Comparison of ENCODE assay signal across 15 cellular contexts in genomic region chr15:60154764-60155163, GRCh38.
DNase-seq lines count a peak whose midpoint lies in the region; ATAC-seq lines count a peak whose summit lies in the region.
"Had no signal": no experiment of that assay in that cellular context is flagged by ENCODE, and none has a peak within 500 bp of the region (broad histone marks: within the 10 kb centered on the region; RNA-seq: fewer than 3 reads in every experiment).

No MANE protein-coding gene starts in this region.

- ATAC-seq in activated CD8-positive, alpha-beta memory T cell treated with anti-CD3 and anti-CD28 coated beads, Interleukin-2, amount 10 ng/mL, durations not matched to agents 7 days and 5 days = peak; percentile 30
- ATAC-seq in HG02938 (IDR thresholded peaks at IDR 0.05; ENCODE audit: unreplicated experiment) = no peak
- no peak for ATAC-seq in activated naive CD8-positive, alpha-beta T cell treated with anti-CD3 and anti-CD28 coated beads, Interleukin-2, amount 50 U/mL, for 24 hours
- ATAC-seq: CD8-positive, alpha-beta T cell; PC-3 had no signal

- peak overlapping the region; percentile 19 for H3K4me3 Mint-ChIP-seq in activated CD8-positive, alpha-beta memory T cell treated with anti-CD3 and anti-CD28 coated beads, Interleukin-2, amount 10 ng/mL, durations not matched to agents 7 days and 5 days
- H3K4me3 Mint-ChIP-seq in activated T-helper 1 cell treated with anti-CD3 and anti-CD28 coated beads, Interleukin-12 subunit alpha, Interleukin-12 subunit beta, Interleukin-2, Interleukin-4 antibody, amounts not matched to agents 30 ng/mL and 10 ng/mL and 1 ng/mL, durations not matched to agents 14 hours and 24 hours and 36 hours = peak overlapping the region; percentile 13
- no peak overlapping the region for H3K4me3 Mint-ChIP-seq in activated naive CD8-positive, alpha-beta T cell treated with anti-CD3 and anti-CD28 coated beads, Interleukin-2, amount 50 U/mL, for 24 hours
- H3K4me3 Mint-ChIP-seq: CD8-positive, alpha-beta T cell had no signal

- H3K4me1 Mint-ChIP-seq in activated CD8-positive, alpha-beta memory T cell treated with anti-CD3 and anti-CD28 coated beads, Interleukin-2, amount 10 ng/mL, durations not matched to agents 7 days and 5 days = peaks cover 36% of the 10 kb centered on the region
- H3K4me1 Mint-ChIP-seq in activated T-helper 1 cell treated with anti-CD3 and anti-CD28 coated beads, Interleukin-12 subunit alpha, Interleukin-12 subunit beta, Interleukin-2, Interleukin-4 antibody, amounts not matched to agents 30 ng/mL and 10 ng/mL and 1 ng/mL, durations not matched to agents 14 hours and 24 hours and 36 hours (ENCODE audit: low read depth) = peaks cover 25% of the 10 kb centered on the region
- peaks cover 5% of the 10 kb centered on the region for H3K4me1 Mint-ChIP-seq in activated naive CD8-positive, alpha-beta T cell treated with anti-CD3 and anti-CD28 coated beads, Interleukin-2, amount 50 U/mL, for 24 hours

- CTCF ChIA-PET in activated CD8-positive, alpha-beta memory T cell treated with anti-CD3 and anti-CD28 coated beads, Interleukin-2, amount 10 ng/mL, durations not matched to agents 7 days and 5 days (lab: Charles Lee) = interaction anchor here (0.8 to 1.5 kb wide), 8 partner anchors 21 to 430 kb away, joined by 3 to 4 read pairs (median 3); partner anchors contain the start of gene FOXB1

- peaks cover 15% of the 10 kb centered on the region for H3K27me3 Mint-ChIP-seq in activated CD8-positive, alpha-beta memory T cell treated with anti-CD3 and anti-CD28 coated beads, Interleukin-2, amount 10 ng/mL, durations not matched to agents 7 days and 5 days
- H3K27me3 Mint-ChIP-seq in activated T-helper 1 cell treated with anti-CD3 and anti-CD28 coated beads, Interleukin-12 subunit alpha, Interleukin-12 subunit beta, Interleukin-2, Interleukin-4 antibody, amounts not matched to agents 30 ng/mL and 10 ng/mL and 1 ng/mL, durations not matched to agents 14 hours and 24 hours and 36 hours (ENCODE audit: insufficient read depth) = peaks cover 25% of the 10 kb centered on the region
- H3K27me3 Mint-ChIP-seq in activated naive CD8-positive, alpha-beta T cell treated with anti-CD3 and anti-CD28 coated beads, Interleukin-2, amount 50 U/mL, for 24 hours = peaks cover 30% of the 10 kb centered on the region

- H3K27ac Mint-ChIP-seq in activated CD8-positive, alpha-beta memory T cell treated with anti-CD3 and anti-CD28 coated beads, Interleukin-2, amount 10 ng/mL, durations not matched to agents 7 days and 5 days = peak overlapping the region; percentile 58
- peak overlapping the region; percentile 19 for H3K27ac Mint-ChIP-seq in activated T-helper 1 cell treated with anti-CD3 and anti-CD28 coated beads, Interleukin-12 subunit alpha, Interleukin-12 subunit beta, Interleukin-2, Interleukin-4 antibody, amounts not matched to agents 30 ng/mL and 10 ng/mL and 1 ng/mL, durations not matched to agents 14 hours and 24 hours and 36 hours
- no peak overlapping the region for H3K27ac Mint-ChIP-seq in activated naive CD8-positive, alpha-beta T cell treated with anti-CD3 and anti-CD28 coated beads, Interleukin-2, amount 50 U/mL, for 24 hours
- H3K27ac Mint-ChIP-seq: CD8-positive, alpha-beta T cell had no signal

- intact Hi-C loops in activated T-helper 1 cell treated with anti-CD3 and anti-CD28 coated beads, Interleukin-12 subunit alpha, Interleukin-12 subunit beta, Interleukin-2, Interleukin-4 antibody, amounts not matched to agents 30 ng/mL and 10 ng/mL and 1 ng/mL, durations not matched to agents 14 hours and 24 hours and 36 hours (cut with micrococcal nuclease) = loop anchor here (1.0 to 10.0 kb wide), 5 partner anchors 27 to 650 kb away; no protein-coding TSS in a partner anchor

- no peaks in the 10 kb centered on the region for H3K36me3 Mint-ChIP-seq in activated CD8-positive, alpha-beta memory T cell treated with anti-CD3 and anti-CD28 coated beads, Interleukin-2, amount 10 ng/mL, durations not matched to agents 7 days and 5 days
- H3K36me3 Mint-ChIP-seq in activated T-helper 1 cell treated with anti-CD3 and anti-CD28 coated beads, Interleukin-12 subunit alpha, Interleukin-12 subunit beta, Interleukin-2, Interleukin-4 antibody, amounts not matched to agents 30 ng/mL and 10 ng/mL and 1 ng/mL, durations not matched to agents 14 hours and 24 hours and 36 hours (ENCODE audit: low read depth) = no peaks in the 10 kb centered on the region
- H3K36me3 Mint-ChIP-seq in activated naive CD8-positive, alpha-beta T cell treated with anti-CD3 and anti-CD28 coated beads, Interleukin-2, amount 50 U/mL, for 24 hours (ENCODE audit: low read depth) = no peaks in the 10 kb centered on the region
- H3K36me3 Mint-ChIP-seq: CD8-positive, alpha-beta T cell had no signal

- DNase-seq in activated CD8-positive, alpha-beta memory T cell treated with anti-CD3 and anti-CD28 coated beads, Interleukin-2, amount 10 ng/mL, durations not matched to agents 7 days and 5 days = no peak
- no peak for DNase-seq in activated CD8-positive, alpha-beta memory T cell treated with anti-CD3 and anti-CD28 coated beads, Interleukin-2, amount 50 U/mL, for 4 hours
- DNase-seq in activated T-helper 1 cell treated with anti-CD3 and anti-CD28 coated beads, Interleukin-12 subunit alpha, Interleukin-12 subunit beta, Interleukin-2, Interleukin-4 antibody, amounts not matched to agents 30 ng/mL and 10 ng/mL and 1 ng/mL, durations not matched to agents 14 hours and 24 hours and 36 hours (ENCODE audit: low spot score) = no peak
- DNase-seq in lung microvascular endothelial cell (ENCODE audit: low read depth in 2 of 2) (peak; percentile 1 to 38), NCI-H345 treated with DMSO at 0.1 percent for 48 hours (lab: John Stamatoyannopoulos, UW; ENCODE audit: unreplicated experiment) (no peak), NCI-H345 (lab: John Stamatoyannopoulos, UW) (no peak)
- DNase-seq in activated naive CD8-positive, alpha-beta T cell treated with anti-CD3 and anti-CD28 coated beads, Interleukin-2, amount 50 U/mL, for 24 hours = no peak
- DNase-seq: 8988T; CD8-positive, alpha-beta T cell; HCEC 1CT; NCI-H187 treated with DMSO at 0.1 percent for 48 hours; NCI-H446 treated with DMSO at 0.1 percent for 48 hours; NCI-H774; PC-3 had no signal

- no peaks in the 10 kb centered on the region for H3K9me3 Mint-ChIP-seq in activated CD8-positive, alpha-beta memory T cell treated with anti-CD3 and anti-CD28 coated beads, Interleukin-2, amount 10 ng/mL, durations not matched to agents 7 days and 5 days (ENCODE audit: low read depth)
- H3K9me3 Mint-ChIP-seq in activated T-helper 1 cell treated with anti-CD3 and anti-CD28 coated beads, Interleukin-12 subunit alpha, Interleukin-12 subunit beta, Interleukin-2, Interleukin-4 antibody, amounts not matched to agents 30 ng/mL and 10 ng/mL and 1 ng/mL, durations not matched to agents 14 hours and 24 hours and 36 hours = no peaks in the 10 kb centered on the region
- H3K9me3 Mint-ChIP-seq in activated naive CD8-positive, alpha-beta T cell treated with anti-CD3 and anti-CD28 coated beads, Interleukin-2, amount 50 U/mL, for 24 hours = no peaks in the 10 kb centered on the region
- H3K9me3 Mint-ChIP-seq: CD8-positive, alpha-beta T cell had no signal

Comparison
In these comparisons a context has a peak if more than half of its experiments do, and no peak if none do; other contexts are left out.
1. DNase-seq: peak in lung microvascular endothelial cell (2 of 2); none in activated CD8-positive, alpha-beta memory T cell treated with anti-CD3 and anti-CD28 coated beads, Interleukin-2, amount 10 ng/mL, durations not matched to agents 7 days and 5 days (single experiment), activated CD8-positive, alpha-beta memory T cell treated with anti-CD3 and anti-CD28 coated beads, Interleukin-2, amount 50 U/mL, for 4 hours (single experiment), activated T-helper 1 cell treated with anti-CD3 and anti-CD28 coated beads, Interleukin-12 subunit alpha, Interleukin-12 subunit beta, Interleukin-2, Interleukin-4 antibody, amounts not matched to agents 30 ng/mL and 10 ng/mL and 1 ng/mL, durations not matched to agents 14 hours and 24 hours and 36 hours (single experiment), NCI-H345 treated with DMSO at 0.1 percent for 48 hours (single experiment), NCI-H345 (single experiment) and activated naive CD8-positive, alpha-beta T cell treated with anti-CD3 and anti-CD28 coated beads, Interleukin-2, amount 50 U/mL, for 24 hours (single experiment).